8 cellular contexts compared by ENCODE assay signal in the genomic region with DNA sequence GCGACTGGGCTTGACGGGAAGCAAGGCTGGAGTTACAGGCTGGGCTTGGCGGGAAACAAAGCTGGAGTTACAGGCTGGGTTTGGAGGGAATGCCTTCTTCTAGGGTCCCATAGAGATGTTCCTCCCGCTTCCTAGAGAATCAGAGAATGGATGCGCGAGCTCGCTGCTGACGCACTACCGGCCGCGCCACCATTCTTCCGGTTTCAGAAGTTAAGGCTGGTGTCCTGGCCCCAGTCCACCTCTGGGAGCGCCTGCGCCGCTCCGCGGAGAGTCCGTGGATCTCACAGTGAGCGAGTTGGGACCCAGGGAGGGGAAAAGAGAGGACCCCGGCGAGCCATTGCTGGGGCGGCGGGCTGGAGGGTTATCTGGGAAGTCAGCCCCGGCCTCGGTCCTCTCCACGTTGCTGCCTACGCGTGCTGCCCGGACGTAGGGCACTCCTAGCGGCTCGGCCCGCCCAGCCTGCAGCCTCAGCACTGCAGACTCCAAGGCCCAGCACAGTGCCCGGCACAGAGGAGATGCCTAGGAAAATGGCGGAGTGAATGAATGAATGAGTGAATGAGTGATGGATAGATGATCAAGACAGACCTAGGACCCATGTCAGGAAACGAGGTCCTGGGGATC. TPM values are rescaled to one million over a fixed set of nuclear protein-coding genes. Genes with fewer than 3 reads are reported as not detected.
DNase-seq lines count a peak whose midpoint lies in the region; ATAC-seq and TF ChIP-seq lines count a peak whose summit lies in the region.

A gene (plus strand): TSS at position 206 of the 621 bp plus-strand sequence. CDS start 7,602 bp downstream, outside the sequence.

- H3K9me3 Mint-ChIP-seq in CD8-positive, alpha-beta memory T cell = peaks cover 24 to 69% (median 51%) of the 10 kb centered on the region in 5 donors
- H3K9me3 Mint-ChIP-seq in central memory CD8-positive, alpha-beta T cell = peaks cover 6% of the 10 kb centered on the region

- peak within 1 kb of the TSS; percentile 93 for H2AFZ ChIP-seq in smooth muscle cell (ENCODE audit: low read depth)

- no peaks in the 10 kb centered on the region for H4K20me1 ChIP-seq in smooth muscle cell (ENCODE audit: low read depth)

- POLR2A ChIA-PET in CD8-positive, alpha-beta memory T cell (lab: Charles Lee) = interaction anchor here (0.9 kb wide), 1 partner anchor 18 kb away, joined by 3 read pairs; no protein-coding TSS in a partner anchor

- H3K4me3 Mint-ChIP-seq in CD8-positive, alpha-beta memory T cell = peak within 1 kb of the TSS; percentile 48 to 94 (median 86)
- peak within 1 kb of the TSS; percentile 85 for H3K4me3 Mint-ChIP-seq in central memory CD8-positive, alpha-beta T cell

- peaks cover 12 to 36% of the 10 kb centered on the region in 2 donors for H3K27me3 Mint-ChIP-seq in CD8-positive, alpha-beta memory T cell
- H3K27me3 Mint-ChIP-seq in central memory CD8-positive, alpha-beta T cell = peaks cover 31% of the 10 kb centered on the region

- peaks cover 6% of the 10 kb centered on the region for H3K4me1 ChIP-seq in CD8-positive, alpha-beta memory T cell (ENCODE audit: insufficient read depth, low read length)
- no peaks in the 10 kb centered on the region for H3K4me1 ChIP-seq in smooth muscle cell (ENCODE audit: low read depth)

- H3K4me1 Mint-ChIP-seq in CD8-positive, alpha-beta memory T cell = peaks cover 10 to 17% (median 14%) of the 10 kb centered on the region in 3 donors
- H3K4me1 Mint-ChIP-seq in central memory CD8-positive, alpha-beta T cell = peaks cover 10% of the 10 kb centered on the region

- H3K4me3 ChIP-seq in CD8-positive, alpha-beta memory T cell (ENCODE audit: low read length) = peak within 1 kb of the TSS; percentile 76
- peak within 1 kb of the TSS; percentile 66 for H3K4me3 ChIP-seq in smooth muscle cell

- peak within 1 kb of the TSS; percentile 81 for H3K4me2 ChIP-seq in smooth muscle cell

- H3F3A ChIP-seq in smooth muscle cell (ENCODE audit: low read depth) = no peaks in the 10 kb centered on the region

- no peaks in the 10 kb centered on the region for H3K36me3 ChIP-seq in CD8-positive, alpha-beta memory T cell (ENCODE audit: insufficient read depth, low read length)
- H3K36me3 ChIP-seq in smooth muscle cell (ENCODE audit: low read depth) = peaks cover 5% of the 10 kb centered on the region

- CTCF ChIA-PET in CD8-positive, alpha-beta memory T cell (lab: Charles Lee) = interaction anchor here (1.2 kb wide), 1 partner anchor 17 kb away, joined by 3 read pairs; a partner anchor contains a TSS

- no peak within 1 kb of the TSS for H3K27ac ChIP-seq in CD8-positive, alpha-beta memory T cell (ENCODE audit: low read depth, low read length)
- H3K27ac ChIP-seq in smooth muscle cell (ENCODE audit: low read depth) = no peak within 1 kb of the TSS

- 54% methylated on average over 33 of the region's 36 CpGs for WGBS in smooth muscle cell (ENCODE audit: low lambda C conversion rate)

- in situ Hi-C loops in GM13976 (cut with MboI; ENCODE audit: low sequenced_read_pairs, unreplicated experiment) = no loop called here

- ATAC-seq in central memory CD8-positive, alpha-beta T cell (replicated peaks; ENCODE audit: extremely low read depth, poor library complexity, severe bottlenecking) = peak; percentile 70
- no peak for ATAC-seq in GM18498 (IDR thresholded peaks at IDR 0.05; ENCODE audit: unreplicated experiment)

- H3K9me3 ChIP-seq in CD8-positive, alpha-beta memory T cell (ENCODE audit: low read length) = peaks cover 9% of the 10 kb centered on the region
- peaks cover 6% of the 10 kb centered on the region for H3K9me3 ChIP-seq in smooth muscle cell (replicated peaks; ENCODE audit: low read depth)

- peaks cover 2 to 48% (median 29%) of the 10 kb centered on the region in 3 donors for H3K36me3 Mint-ChIP-seq in CD8-positive, alpha-beta memory T cell
- H3K36me3 Mint-ChIP-seq in central memory CD8-positive, alpha-beta T cell (ENCODE audit: insufficient read depth) = peaks cover 3% of the 10 kb centered on the region

- peak; percentile 17 to 56 (median 36) for DNase-seq in CD8-positive, alpha-beta memory T cell
- DNase-seq in MV-4-11 (lab: John Stamatoyannopoulos, UW) = peak; percentile 69
- peak; percentile 58 for DNase-seq in activated CD4-positive, CD25-positive, alpha-beta regulatory T cell treated with anti-CD3 and anti-CD28 coated beads, Interleukin-2, amount 50 U/mL, for 72 hours
- peak; percentile 13 to 17 for DNase-seq in central memory CD8-positive, alpha-beta T cell (ENCODE audit: low spot score in 2 of 2)
- peak; percentile 75 for DNase-seq in iPS-NIHi11 (ENCODE audit: low spot score)
- DNase-seq in smooth muscle cell (lab: John Stamatoyannopoulos, UW; ENCODE audit: unreplicated experiment) = no peak
- no peak for DNase-seq in GM13976 (ENCODE audit: low spot score)

- no peaks in the 10 kb centered on the region for H3K79me2 ChIP-seq in smooth muscle cell (ENCODE audit: low read depth)

- no peaks in the 10 kb centered on the region for H3K27me3 ChIP-seq in CD8-positive, alpha-beta memory T cell (ENCODE audit: insufficient read depth, low read length, poor library complexity, severe bottlenecking)
- no peaks in the 10 kb centered on the region for H3K27me3 ChIP-seq in smooth muscle cell (ENCODE audit: low read depth)

- TF ChIP-seq CTCF in smooth muscle cell (IDR thresholded peaks at IDR 0.05; ENCODE audit: borderline replicate concordance, insufficient read depth, poor library complexity, severe bottlenecking) = peak; percentile 4
- TF ChIP-seq CTCF in GM13976 (IDR thresholded peaks at IDR 0.05; ENCODE audit: borderline replicate concordance, control extremely low read depth, extremely low read depth, insufficient read depth, missing control alignments) = no peak

- peak within 1 kb of the TSS in 7 of 8 donors; percentile 25 to 90 (median 61) for H3K27ac Mint-ChIP-seq in CD8-positive, alpha-beta memory T cell
- peak within 1 kb of the TSS; percentile 35 for H3K27ac Mint-ChIP-seq in central memory CD8-positive, alpha-beta T cell (ENCODE audit: low read depth)

- peak within 1 kb of the TSS; percentile 55 for H3K9ac ChIP-seq in smooth muscle cell (ENCODE audit: low read depth)

RNA-seq across cellular contexts. Expression of the gene that starts here (rescaled TPM):
- 1 to 10 TPM; 1.6 to 1.7 TPM for total RNA-seq in CD8-positive, alpha-beta memory T cell
- polyA plus RNA-seq in CD8-positive, alpha-beta memory T cell = 4.1 TPM
- 2.0 and 2.1 TPM in 2 replicates for total RNA-seq in smooth muscle cell
- 0.47 and 0.72 TPM in 2 replicates for polyA plus RNA-seq in smooth muscle cell

Comparison
In these comparisons a context has a peak if more than half of its experiments do, and no peak if none do; other contexts are left out.
1. DNase-seq: peak in CD8-positive, alpha-beta memory T cell (5 of 5), MV-4-11 (single experiment), activated CD4-positive, CD25-positive, alpha-beta regulatory T cell treated with anti-CD3 and anti-CD28 coated beads, Interleukin-2, amount 50 U/mL, for 72 hours (single experiment), central memory CD8-positive, alpha-beta T cell (2 of 2) and iPS-NIHi11 (single experiment); none in smooth muscle cell (single experiment) and GM13976 (single experiment).